Comparison of ENCODE assay signal across 8 cellular contexts in the genomic region with DNA sequence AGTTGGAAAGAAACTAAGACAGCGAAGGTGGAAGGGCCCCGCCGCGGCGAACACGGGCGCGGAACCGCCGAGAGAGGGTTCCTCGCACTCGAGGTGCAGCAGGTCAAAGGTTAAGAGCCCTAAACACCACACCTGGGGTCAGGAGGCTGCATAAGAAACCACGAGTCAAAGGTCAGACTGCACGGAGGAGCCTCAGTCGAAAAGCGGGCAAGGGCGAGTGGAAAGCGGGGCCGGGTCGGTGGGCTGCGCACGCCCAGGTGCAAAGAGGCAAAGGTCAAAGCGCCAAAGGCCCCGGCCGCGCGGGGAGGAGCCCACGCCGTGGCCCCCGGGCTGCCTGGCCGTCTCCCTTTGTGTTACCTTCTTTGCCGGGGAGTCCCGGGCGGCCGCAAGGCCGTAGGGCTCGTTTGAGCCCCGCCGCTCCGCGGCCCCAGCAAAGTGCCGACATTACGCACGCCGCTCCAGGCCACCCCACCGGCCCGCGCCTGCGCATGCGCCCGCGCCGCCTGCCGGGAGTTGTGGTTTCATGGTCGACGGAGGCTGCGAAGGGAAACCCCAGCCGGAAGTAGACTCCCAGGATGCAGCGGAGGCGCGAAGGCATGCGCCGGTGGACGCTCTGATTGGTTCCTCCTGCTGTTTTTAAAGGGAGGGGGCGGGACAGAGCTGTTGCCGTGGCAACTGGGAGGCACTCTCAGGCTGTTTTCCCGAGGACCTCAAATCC. TPM values are rescaled to one million over a fixed set of nuclear protein-coding genes. Genes with fewer than 3 reads are reported as not detected.
DNase-seq lines count a peak whose midpoint lies in the region; ATAC-seq, FAIRE-seq and TF ChIP-seq lines count a peak whose summit lies in the region.

Gene POLRMT (minus strand): TSS at position 470 of the 718 bp plus-strand sequence. CDS start 25 bp downstream, at position 445.

- H3K36me3 ChIP-seq in HUES48 (ENCODE audit: control insufficient read depth, insufficient read depth, low read length) (peaks cover 22% of the 10 kb centered on the region), NT2/D1 (ENCODE audit: insufficient read depth, insufficient read length, low read length) (peaks cover 29% of the 10 kb centered on the region), H1 (ENCODE audit: control insufficient read depth in 2 of 4, insufficient read depth in 4 of 4, low read length in 3 of 4) (peaks cover 0 to 8% (median 2%) of the 10 kb centered on the region in 4 experiments; a peak in 5 of 8 replicates)

- H2BK15ac ChIP-seq in H1 (ENCODE audit: low read length): no peak within 1 kb of the TSS

- H3K27me3 ChIP-seq in HUES48 (ENCODE audit: control insufficient read depth, insufficient read depth, low read length): peaks cover 4% of the 10 kb centered on the region
- H3K27me3 ChIP-seq in NT2/D1 (ENCODE audit: insufficient read depth, insufficient read length): peaks cover under 1% of the 10 kb centered on the region
- peaks cover 0 to 11% (median 2%) of the 10 kb centered on the region in 4 experiments; a peak in 3 of 7 replicates for H3K27me3 ChIP-seq in H1 (replicated peaks in 1 of 4; ENCODE audit: control insufficient read depth in 3 of 4, extremely low read depth in 1 of 4, insufficient read depth in 3 of 4, low read length in 3 of 4)

- ATAC-seq in GM21390 (IDR thresholded peaks at IDR 0.05; ENCODE audit: unreplicated experiment): peak; percentile 76
- peak; percentile 91 for ATAC-seq in activated CD8-positive, alpha-beta memory T cell treated with anti-CD3 and anti-CD28 coated beads, Interleukin-2, amount 10 ng/mL, durations not matched to agents 7 days and 5 days

- DNase-seq in COR-L47 (lab: John Stamatoyannopoulos, UW) (peak; percentile 98), NT2/D1 (ENCODE audit: low read depth, low spot score) (peak; percentile 97), H1 (ENCODE audit: low read depth in 1 of 2, low spot score in 2 of 2) (peak; percentile 93 to 95), medulla oblongata (ENCODE audit: extremely low spot score) (peak; percentile 99)
- peak; percentile 98 for DNase-seq in activated CD8-positive, alpha-beta memory T cell treated with anti-CD3 and anti-CD28 coated beads, Interleukin-2, amount 10 ng/mL, durations not matched to agents 7 days and 5 days
- peak; percentile 90 to 95 (median 91) for DNase-seq in stimulated activated CD4-positive, alpha-beta T cell treated with anti-CD3 and anti-CD28 coated beads, TNF-alpha, amount 100 ng/mL, for 48 hours (ENCODE audit: low read depth in 3 of 3)

- peak within 1 kb of the TSS; percentile 78 to 82 for H3K4me2 ChIP-seq in H1 (ENCODE audit: insufficient read depth in 1 of 2, low read depth in 2 of 2, low read length in 2 of 2)

- no peak within 1 kb of the TSS for H2BK120ac ChIP-seq in H1 (replicated peaks; ENCODE audit: low read depth, low read length)

- CTCF ChIA-PET in activated CD8-positive, alpha-beta memory T cell treated with anti-CD3 and anti-CD28 coated beads, Interleukin-2, amount 10 ng/mL, durations not matched to agents 7 days and 5 days (lab: Charles Lee): interaction anchor here (0.5 to 1.5 kb wide), 6 partner anchors 32 to 611 kb away, joined by 3 to 4 read pairs (median 3); no protein-coding TSS in a partner anchor
- CTCF ChIA-PET in H1 (lab: Charles Lee; ENCODE audit: partially characterized antibody): interaction anchor here (1.0 to 1.4 kb wide), 3 partner anchors 12 to 74 kb away, joined by 3 to 4 read pairs (median 3); no protein-coding TSS in a partner anchor

- H3K27ac ChIP-seq in HUES48 (ENCODE audit: low read depth, low read length) (peak within 1 kb of the TSS; percentile 69), H1 (ENCODE audit: low read depth, low read length) (peak within 1 kb of the TSS; percentile 62)

- peaks cover 20% of the 10 kb centered on the region for H3K4me1 Mint-ChIP-seq in activated CD8-positive, alpha-beta memory T cell treated with anti-CD3 and anti-CD28 coated beads, Interleukin-2, amount 10 ng/mL, durations not matched to agents 7 days and 5 days

- H3K79me2 ChIP-seq in H1 (ENCODE audit: control insufficient read depth in 1 of 2, insufficient read depth in 2 of 2, low read length in 2 of 2): peaks cover 0 to 18% of the 10 kb centered on the region in 2 experiments; a peak in 1 of 4 replicates

- H3K23me2 ChIP-seq in H1 (ENCODE audit: low read depth, low read length): peaks cover 8% of the 10 kb centered on the region

- H2BK20ac ChIP-seq in H1 (ENCODE audit: low read length): no peak within 1 kb of the TSS

- peak within 1 kb of the TSS; percentile 65 for H4K91ac ChIP-seq in H1 (replicated peaks; ENCODE audit: insufficient read length, low read length)

- peak within 1 kb of the TSS; percentile 74; the same call in 1 of the 2 replicates for H2BK5ac ChIP-seq in H1 (ENCODE audit: low read depth, low read length)

- H3K9ac ChIP-seq in HUES48 (ENCODE audit: low read depth, low read length) (peak within 1 kb of the TSS; percentile 83), NT2/D1 (ENCODE audit: insufficient read length, low read depth) (peak within 1 kb of the TSS; percentile 100), H1 (replicated peaks in 1 of 4; ENCODE audit: extremely low read depth in 1 of 4, low read depth in 3 of 4, low read length in 3 of 4) (peak within 1 kb of the TSS; percentile 67 to 90 (median 82))

- H3K14ac ChIP-seq in H1 (ENCODE audit: insufficient read length): no peak within 1 kb of the TSS

- POLR2A ChIA-PET in H1 (lab: Charles Lee; ENCODE audit: partially characterized antibody): interaction anchor here (0.7 to 3.2 kb wide), 10 partner anchors 8 to 178 kb away, joined by 3 to 11 read pairs (median 4); partner anchors contain the start of gene BSG

- peaks cover 4 to 5% of the 10 kb centered on the region in 2 experiments for H4K20me1 ChIP-seq in H1 (replicated peaks in 1 of 2; ENCODE audit: control insufficient read depth in 1 of 2, insufficient read depth in 2 of 2, low read length in 2 of 2)

- WGBS in H1 (ENCODE audit: extremely low coverage in 1 of 2, insufficient coverage in 1 of 2, insufficient read length in 1 of 2, insufficient replicate concordance in 2 of 2, low coverage in 1 of 2, low lambda C conversion rate in 2 of 2, missing lambda C conversion rate in 1 of 2), 2 experiments: 1% methylated on average over 55 of the region's 67 CpGs; no CpG with 5 or more reads in 1 of the 2 experiments

- H2AK5ac ChIP-seq in H1 (ENCODE audit: low read depth, low read length): no peak within 1 kb of the TSS; the same call in 1 of the 2 replicates

- peak within 1 kb of the TSS; percentile 69 for H3K56ac ChIP-seq in H1 (replicated peaks; ENCODE audit: insufficient read length, low read depth, low read length)

- H3K9me3 Mint-ChIP-seq in activated CD8-positive, alpha-beta memory T cell treated with anti-CD3 and anti-CD28 coated beads, Interleukin-2, amount 10 ng/mL, durations not matched to agents 7 days and 5 days (ENCODE audit: low read depth): no peaks in the 10 kb centered on the region

- peak within 1 kb of the TSS; percentile 95 for H3K4me3 Mint-ChIP-seq in activated CD8-positive, alpha-beta memory T cell treated with anti-CD3 and anti-CD28 coated beads, Interleukin-2, amount 10 ng/mL, durations not matched to agents 7 days and 5 days

- no peak for TF ChIP-seq RAD21 in H1 (IDR thresholded peaks at IDR 0.05 in 1 of 2, conservative IDR thresholded peaks at IDR 0.05 in 1 of 2; ENCODE audit: low read depth in 2 of 2, low read length in 2 of 2)

- peak within 1 kb of the TSS; percentile 99 for H3K4me3 ChIP-seq in HUES48 (ENCODE audit: low read depth, low read length)
- H3K4me3 ChIP-seq in NT2/D1 (ENCODE audit: insufficient read length, low read depth): peak within 1 kb of the TSS; percentile 98
- H3K4me3 ChIP-seq in H1 (ENCODE audit: extremely low read depth in 1 of 4, insufficient read depth in 2 of 4, low read depth in 3 of 4, low read length in 4 of 4): peak within 1 kb of the TSS; percentile 88 to 99 (median 97)

- H3K23ac ChIP-seq in H1 (ENCODE audit: insufficient read length): no peak within 1 kb of the TSS

- H3K4me1 ChIP-seq in HUES48 (ENCODE audit: control insufficient read depth, insufficient read depth, low read length) (peaks cover 3% of the 10 kb centered on the region; the same call in 1 of the 2 replicates), NT2/D1 (ENCODE audit: insufficient read depth, insufficient read length) (peaks cover 8% of the 10 kb centered on the region), H1 (replicated peaks in 1 of 4; ENCODE audit: control insufficient read depth in 3 of 4, insufficient read depth in 4 of 4, low read length in 3 of 4) (peaks cover 0 to 8% (median 3%) of the 10 kb centered on the region in 4 experiments; a peak in 4 of 7 replicates)

- peaks cover 8% of the 10 kb centered on the region for H3K36me3 Mint-ChIP-seq in activated CD8-positive, alpha-beta memory T cell treated with anti-CD3 and anti-CD28 coated beads, Interleukin-2, amount 10 ng/mL, durations not matched to agents 7 days and 5 days

- peak within 1 kb of the TSS; percentile 69; the same call in 1 of the 2 replicates for H2AFZ ChIP-seq in H1 (ENCODE audit: low read length)

- TF ChIP-seq POLR2A in H1 (IDR thresholded peaks at IDR 0.05; ENCODE audit: control extremely low read depth in 1 of 2, low read depth in 2 of 2, low read length in 2 of 2): peak in 1 of 2 experiments; percentile 63; a peak in 2 of 3 replicates

- no peak within 1 kb of the TSS for H2BK12ac ChIP-seq in H1 (ENCODE audit: low read depth, low read length)

- no peak for TF ChIP-seq EP300 in H1 (IDR thresholded peaks at IDR 0.05; ENCODE audit: borderline replicate concordance in 1 of 2, low read depth in 2 of 2, low read length in 2 of 2)

- peak within 1 kb of the TSS; percentile 83 for H3K18ac ChIP-seq in H1 (ENCODE audit: extremely low read depth, low read length)

- FAIRE-seq in H1 (lab: Jason Lieb, UNC): peak; percentile 60

- TF ChIP-seq CTCF in H1 (IDR thresholded peaks at IDR 0.05; ENCODE audit: control extremely low read depth in 1 of 3, insufficient read depth in 1 of 3, low read depth in 1 of 3, low read length in 3 of 3): no peak

- peak within 1 kb of the TSS; percentile 39 for H4K5ac ChIP-seq in H1 (ENCODE audit: insufficient read length, low read depth, low read length)

- H3K79me1 ChIP-seq in H1 (ENCODE audit: low read depth, low read length): peaks cover 9% of the 10 kb centered on the region

- H3K27me3 Mint-ChIP-seq in activated CD8-positive, alpha-beta memory T cell treated with anti-CD3 and anti-CD28 coated beads, Interleukin-2, amount 10 ng/mL, durations not matched to agents 7 days and 5 days: no peaks in the 10 kb centered on the region

- H4K8ac ChIP-seq in H1 (ENCODE audit: extremely low read depth, insufficient read depth, low read length): peak within 1 kb of the TSS; percentile 84; the same call in 1 of the 2 replicates

- H3K4ac ChIP-seq in H1 (replicated peaks; ENCODE audit: insufficient read length, low read depth, low read length): no peak within 1 kb of the TSS

- H3K27ac Mint-ChIP-seq in activated CD8-positive, alpha-beta memory T cell treated with anti-CD3 and anti-CD28 coated beads, Interleukin-2, amount 10 ng/mL, durations not matched to agents 7 days and 5 days: peak within 1 kb of the TSS; percentile 88

- H3K9me3 ChIP-seq in HUES48 (ENCODE audit: control insufficient read depth, insufficient read depth, low read length): no peaks in the 10 kb centered on the region
- H3K9me3 ChIP-seq in NT2/D1 (ENCODE audit: insufficient read depth, low read length): no peaks in the 10 kb centered on the region
- H3K9me3 ChIP-seq in H1 (ENCODE audit: insufficient read depth in 2 of 2, low read depth in 1 of 2, low read length in 1 of 2): no peaks in the 10 kb centered on the region

RNA-seq across cellular contexts. Expression of gene POLRMT, which starts in this region (rescaled TPM):
- total RNA-seq in activated CD8-positive, alpha-beta memory T cell treated with anti-CD3 and anti-CD28 coated beads, Interleukin-2, amount 10 ng/mL, durations not matched to agents 7 days and 5 days: 10 to 100 TPM; 65.0 to 68.1 TPM
- 110 and 111 TPM in 2 replicates for total RNA-seq in H1 (2021; fragmentation: NEBNext Ultra II Directional; extraction: Animal tissue kit (Norgen Biotek cat#: 25700))
- polyA plus RNA-seq in H1 (2011; rRNA removed): 93.0 and 119 TPM in 2 replicates
- 84.7 TPM for polyA plus RNA-seq in H1 (2011; cell fraction: cytosol; rRNA removed)
- 444 TPM for polyA plus RNA-seq in H1 (2011; cell fraction: nucleus; rRNA removed)
- 84.6 to 159 TPM (median 148 TPM) in 4 replicates for polyA plus RNA-seq in H1 (2012, experiment 1 of 2)
- 84.5 TPM for polyA plus RNA-seq in H1 (2012, experiment 2 of 2)
- 105 TPM for polyA plus RNA-seq in H1 (2013, experiment 1 of 2)
- polyA plus RNA-seq in H1 (2013, experiment 2 of 2): 97.6 TPM
- polyA minus RNA-seq in H1 (2011; rRNA and poly(A)+ RNA removed): 132 and 217 TPM in 2 replicates
- 86.2 TPM for polyA minus RNA-seq in H1 (2011; cell fraction: cytosol; rRNA and poly(A)+ RNA removed)
- 105 TPM for polyA minus RNA-seq in H1 (2011; cell fraction: nucleus; rRNA and poly(A)+ RNA removed)

Comparison
In these comparisons a context has a peak if more than half of its experiments do, and no peak if none do; other contexts are left out.
1. Peak in every context shown above with its lines: DNase-seq, ATAC-seq, H3K4me3 ChIP-seq and H3K27ac ChIP-seq.